In genomic region chr17:68909066-68909465, GRCh38 we compare ENCODE assay signal across 8 cellular contexts. TPM values are rescaled to one million over a fixed set of nuclear protein-coding genes. Genes with fewer than 3 reads are reported as not detected.
DNase-seq lines count a peak whose midpoint lies in the region; ATAC-seq, FAIRE-seq and TF ChIP-seq lines count a peak whose summit lies in the region.

No MANE protein-coding gene starts in this region.

- H3K4me1 ChIP-seq in thoracic aorta (ENCODE audit: control insufficient read depth in 1 of 2, low read depth in 2 of 2) (peaks cover 8 to 20% of the 10 kb centered on the region in 2 donors), endodermal cell (ENCODE audit: control insufficient read depth, insufficient read depth, low read length) (no peaks in the 10 kb centered on the region)

- H3K9ac ChIP-seq in endodermal cell (ENCODE audit: extremely low read depth, low read length, poor library complexity, severe bottlenecking), result no peak overlapping the region

- no peaks in the 10 kb centered on the region for H3K9me3 ChIP-seq in thoracic aorta
- H3K9me3 ChIP-seq in endodermal cell (ENCODE audit: control insufficient read depth, low read length), result peaks cover 6% of the 10 kb centered on the region

- no peak for FAIRE-seq in D721Med (lab: Jason Lieb, UNC)

- H3K27me3 ChIP-seq in thoracic aorta (replicated peaks; ENCODE audit: insufficient read depth) (no peaks in the 10 kb centered on the region), endodermal cell (ENCODE audit: control insufficient read depth, insufficient read depth, low read length, poor library complexity, severe bottlenecking) (no peaks in the 10 kb centered on the region)

- H3K36me3 ChIP-seq in thoracic aorta (no peaks in the 10 kb centered on the region), endodermal cell (ENCODE audit: control insufficient read depth, insufficient read depth, low read length) (no peaks in the 10 kb centered on the region)

- H3K4me3 ChIP-seq in astrocyte of the spinal cord (ENCODE audit: low read depth, low read length) (no peak overlapping the region), thoracic aorta (no peak overlapping the region), endodermal cell (ENCODE audit: low read length) (no peak overlapping the region)

- H3K27ac ChIP-seq in thoracic aorta, result peak overlapping the region; percentile 33 to 69
- H3K27ac ChIP-seq in endodermal cell (ENCODE audit: low read depth, low read length), result no peak overlapping the region

- in situ Hi-C loops in astrocyte of the spinal cord (cut with HindIII; ENCODE audit: low sequenced_read_pairs), result no loop called here

- peaks cover 2% of the 10 kb centered on the region for H3K27me3 Mint-ChIP-seq in endodermal cell (ENCODE audit: insufficient read depth)

- H3K4me1 Mint-ChIP-seq in endodermal cell, result peaks cover 8% of the 10 kb centered on the region

- DNase-seq in GM10266 (ENCODE audit: extremely low spot score), result peak; percentile 6
- DNase-seq in HS-5 (ENCODE audit: low read depth), result peak; percentile 72
- DNase-seq in astrocyte of the spinal cord (ENCODE audit: low read depth, low spot score), result peak; percentile 93
- peak; percentile 84 for DNase-seq in kidney tubule cell (ENCODE audit: low spot score)
- no peak for DNase-seq in thoracic aorta (ENCODE audit: low spot score)
- no peak for DNase-seq in SHP77 (lab: John Stamatoyannopoulos, UW)
- no peak for DNase-seq in endodermal cell
- no peak for DNase-seq in D721Med (ENCODE audit: insufficient read length, low spot score)

- peaks cover 2% of the 10 kb centered on the region for H3K9me3 Mint-ChIP-seq in endodermal cell

- no peak for TF ChIP-seq CTCF in GM10266 (IDR thresholded peaks at IDR 0.05; ENCODE audit: control insufficient read depth, insufficient read depth, low read depth, missing control alignments)
- TF ChIP-seq CTCF in astrocyte of the spinal cord (IDR thresholded peaks at IDR 0.05; ENCODE audit: low read depth, low read length), result no peak
- no peak for TF ChIP-seq CTCF in thoracic aorta (IDR thresholded peaks at IDR 0.05)
- no peak for TF ChIP-seq CTCF in endodermal cell (conservative IDR thresholded peaks at IDR 0.05)
- no peak for TF ChIP-seq CTCF in D721Med (IDR thresholded peaks at IDR 0.05; ENCODE audit: insufficient read depth, missing control alignments)

- H3K27ac Mint-ChIP-seq in endodermal cell, result no peak overlapping the region

- peak; percentile 77 for ATAC-seq in thoracic aorta (ENCODE audit: insufficient number of reproducible peaks, low FRiP score, low read depth)

- H3K36me3 Mint-ChIP-seq in endodermal cell (ENCODE audit: low read depth), result no peaks in the 10 kb centered on the region

- H3K4me3 Mint-ChIP-seq in endodermal cell, result no peak overlapping the region

- WGBS in endodermal cell (ENCODE audit: insufficient coverage in 1 of 2, insufficient read length in 1 of 2), 2 experiments, result 87 to 91% methylated on average over 1 of the region's 1 CpG

RNA-seq across cellular contexts. Expression of gene ABCA8, which starts 46.1 kb away (rescaled TPM):
- total RNA-seq in thoracic aorta (10 to 100 TPM; 42.0 to 62.2 TPM), endodermal cell (not detected)
- polyA plus RNA-seq in endodermal cell (2013, experiment 1 of 2), result 2.5 TPM
- polyA plus RNA-seq in endodermal cell (2013, experiment 2 of 2), result 3.1 TPM

Comparison
In these comparisons a context has a peak if more than half of its experiments do, and no peak if none do; other contexts are left out.
1. DNase-seq: peak in GM10266 (single experiment), HS-5 (single experiment), astrocyte of the spinal cord (single experiment) and kidney tubule cell (single experiment); none in thoracic aorta (single experiment), SHP77 (0 of 2), endodermal cell (single experiment) and D721Med (single experiment).
2. RNA of gene ABCA8, which starts 46.1 kb away (total RNA-seq): 42.0 to 62.2 TPM in thoracic aorta; not detected in endodermal cell; every median in the first group is over 10 times any median in the second.